In the genomic region with DNA sequence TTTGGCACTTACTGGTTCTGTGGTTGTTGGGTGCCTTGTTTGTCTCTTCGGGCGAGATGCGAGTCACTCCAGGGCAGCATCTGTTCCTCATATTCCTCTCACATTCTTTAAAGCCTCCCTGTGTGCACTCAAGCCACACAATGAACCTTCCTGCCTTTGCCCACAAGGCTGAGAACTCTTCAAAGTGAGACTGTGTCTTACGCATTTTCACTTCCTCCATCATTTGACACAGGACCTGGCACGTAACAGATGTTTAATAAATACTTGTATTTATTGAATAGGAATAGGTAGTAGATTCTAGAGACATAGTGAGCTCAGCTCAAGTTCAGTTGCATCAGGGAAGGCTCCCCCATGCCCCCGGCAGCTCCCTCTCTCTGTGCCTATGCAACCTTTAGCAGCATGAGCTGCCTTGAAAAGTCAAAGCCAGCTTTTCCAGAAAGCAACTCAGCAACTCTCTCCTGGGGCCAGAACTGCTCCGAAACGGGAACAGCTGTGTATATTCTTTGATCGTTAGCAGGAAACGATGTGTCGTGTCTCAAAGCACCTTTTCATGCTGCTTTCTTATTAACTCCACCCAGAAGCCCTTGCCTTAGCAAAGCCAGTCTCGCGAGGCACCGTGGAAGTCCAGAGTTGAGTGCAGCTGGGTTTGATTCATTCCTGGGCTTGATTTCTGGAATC, we compare ENCODE assay signal across 1 cellular context.
TF ChIP-seq lines count a peak whose summit lies in the region.

No MANE protein-coding gene starts in this region.

TF ChIP-seq in GM12878, 131 proteins besides CTCF, POLR2A, EP300 and RAD21 (continued from another document and continues in another):
- peak; percentile 91; the same call in 1 of the 2 replicates for TF ChIP-seq RCOR1 (conservative IDR thresholded peaks at IDR 0.05; ENCODE audit: low read depth, low read length)
- no peak for TF ChIP-seq RB1 (IDR thresholded peaks at IDR 0.05; ENCODE audit: borderline replicate concordance)
- TF ChIP-seq, protein P1, sequence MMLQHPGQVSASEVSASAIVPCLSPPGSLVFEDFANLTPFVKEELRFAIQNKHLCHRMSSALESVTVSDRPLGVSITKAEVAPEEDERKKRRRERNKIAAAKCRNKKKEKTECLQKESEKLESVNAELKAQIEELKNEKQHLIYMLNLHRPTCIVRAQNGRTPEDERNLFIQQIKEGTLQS (IDR thresholded peaks at IDR 0.05; ENCODE audit: borderline replicate concordance, extremely low read depth, low read depth, low read length): no peak
- no peak for TF ChIP-seq HDAC6 (IDR thresholded peaks at IDR 0.05; ENCODE audit: unreplicated experiment)
- no peak for TF ChIP-seq SMAD5 (IDR thresholded peaks at IDR 0.05; ENCODE audit: low read depth)
- no peak for TF ChIP-seq ESRRA (IDR thresholded peaks at IDR 0.05; ENCODE audit: low read length)
- peak; percentile 100 for TF ChIP-seq PAX5 (IDR thresholded peaks at IDR 0.05; ENCODE audit: borderline replicate concordance, low read depth, low read length)
- peak; percentile 77; the same call in 1 of the 2 replicates for TF ChIP-seq TCF7 (IDR thresholded peaks at IDR 0.05; ENCODE audit: borderline replicate concordance)
- TF ChIP-seq RUNX3 (IDR thresholded peaks at IDR 0.05; ENCODE audit: low read length): peak; percentile 94
- TF ChIP-seq CBX5 (IDR thresholded peaks at IDR 0.05; ENCODE audit: low read depth): peak; percentile 76; the same call in 1 of the 2 replicates
- TF ChIP-seq SPI1 (IDR thresholded peaks at IDR 0.05; ENCODE audit: borderline replicate concordance, insufficient read depth, low read depth, low read length): peak; percentile 96
- no peak for TF ChIP-seq SMARCA5 (IDR thresholded peaks at IDR 0.05)
- TF ChIP-seq CHD4 (IDR thresholded peaks at IDR 0.05): 0 out of 2 replicates have a peak, but pooled peaks have one; percentile 57
- TF ChIP-seq ZNF24 (IDR thresholded peaks at IDR 0.05): peak; percentile 79
- TF ChIP-seq CREB1 (IDR thresholded peaks at IDR 0.05; ENCODE audit: low read depth): peak; percentile 62; the same call in 1 of the 2 replicates
- no peak; the same call in 1 of the 2 replicates for TF ChIP-seq JUNB (IDR thresholded peaks at IDR 0.05)
- peak; percentile 82 for TF ChIP-seq SMAD1 (IDR thresholded peaks at IDR 0.05; ENCODE audit: low read depth, partially characterized antibody)
- peak; percentile 83 for TF ChIP-seq BMI1 (IDR thresholded peaks at IDR 0.05; ENCODE audit: borderline replicate concordance)
- TF ChIP-seq, protein P2, sequence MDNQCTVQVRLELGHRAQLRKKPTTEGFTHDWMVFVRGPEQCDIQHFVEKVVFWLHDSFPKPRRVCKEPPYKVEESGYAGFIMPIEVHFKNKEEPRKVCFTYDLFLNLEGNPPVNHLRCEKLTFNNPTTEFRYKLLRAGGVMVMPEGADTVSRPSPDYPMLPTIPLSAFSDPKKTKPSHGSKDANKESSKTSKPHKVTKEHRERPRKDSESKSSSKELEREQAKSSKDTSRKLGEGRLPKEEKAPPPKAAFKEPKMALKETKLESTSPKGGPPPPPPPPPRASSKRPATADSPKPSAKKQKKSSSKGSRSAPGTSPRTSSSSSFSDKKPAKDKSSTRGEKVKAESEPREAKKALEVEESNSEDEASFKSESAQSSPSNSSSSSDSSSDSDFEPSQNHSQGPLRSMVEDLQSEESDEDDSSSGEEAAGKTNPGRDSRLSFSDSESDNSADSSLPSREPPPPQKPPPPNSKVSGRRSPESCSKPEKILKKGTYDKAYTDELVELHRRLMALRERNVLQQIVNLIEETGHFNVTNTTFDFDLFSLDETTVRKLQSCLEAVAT (IDR thresholded peaks at IDR 0.05): peak; percentile 99
- no peak for TF ChIP-seq MYC (IDR thresholded peaks at IDR 0.05; ENCODE audit: insufficient read depth, insufficient read length, insufficient replicate concordance, low read length, severe bottlenecking)
- TF ChIP-seq BHLHE40 (IDR thresholded peaks at IDR 0.05; ENCODE audit: borderline replicate concordance in 1 of 2, low read depth in 2 of 2, low read length in 1 of 2): peak; percentile 74 to 76
- TF ChIP-seq CBX3 (IDR thresholded peaks at IDR 0.05; ENCODE audit: borderline replicate concordance, low read depth): no peak
- TF ChIP-seq RAD51 (IDR thresholded peaks at IDR 0.05): peak; percentile 56; the same call in 1 of the 2 replicates
- no peak for TF ChIP-seq HCFC1 (IDR thresholded peaks at IDR 0.05; ENCODE audit: low read length)
- TF ChIP-seq, protein P3, sequence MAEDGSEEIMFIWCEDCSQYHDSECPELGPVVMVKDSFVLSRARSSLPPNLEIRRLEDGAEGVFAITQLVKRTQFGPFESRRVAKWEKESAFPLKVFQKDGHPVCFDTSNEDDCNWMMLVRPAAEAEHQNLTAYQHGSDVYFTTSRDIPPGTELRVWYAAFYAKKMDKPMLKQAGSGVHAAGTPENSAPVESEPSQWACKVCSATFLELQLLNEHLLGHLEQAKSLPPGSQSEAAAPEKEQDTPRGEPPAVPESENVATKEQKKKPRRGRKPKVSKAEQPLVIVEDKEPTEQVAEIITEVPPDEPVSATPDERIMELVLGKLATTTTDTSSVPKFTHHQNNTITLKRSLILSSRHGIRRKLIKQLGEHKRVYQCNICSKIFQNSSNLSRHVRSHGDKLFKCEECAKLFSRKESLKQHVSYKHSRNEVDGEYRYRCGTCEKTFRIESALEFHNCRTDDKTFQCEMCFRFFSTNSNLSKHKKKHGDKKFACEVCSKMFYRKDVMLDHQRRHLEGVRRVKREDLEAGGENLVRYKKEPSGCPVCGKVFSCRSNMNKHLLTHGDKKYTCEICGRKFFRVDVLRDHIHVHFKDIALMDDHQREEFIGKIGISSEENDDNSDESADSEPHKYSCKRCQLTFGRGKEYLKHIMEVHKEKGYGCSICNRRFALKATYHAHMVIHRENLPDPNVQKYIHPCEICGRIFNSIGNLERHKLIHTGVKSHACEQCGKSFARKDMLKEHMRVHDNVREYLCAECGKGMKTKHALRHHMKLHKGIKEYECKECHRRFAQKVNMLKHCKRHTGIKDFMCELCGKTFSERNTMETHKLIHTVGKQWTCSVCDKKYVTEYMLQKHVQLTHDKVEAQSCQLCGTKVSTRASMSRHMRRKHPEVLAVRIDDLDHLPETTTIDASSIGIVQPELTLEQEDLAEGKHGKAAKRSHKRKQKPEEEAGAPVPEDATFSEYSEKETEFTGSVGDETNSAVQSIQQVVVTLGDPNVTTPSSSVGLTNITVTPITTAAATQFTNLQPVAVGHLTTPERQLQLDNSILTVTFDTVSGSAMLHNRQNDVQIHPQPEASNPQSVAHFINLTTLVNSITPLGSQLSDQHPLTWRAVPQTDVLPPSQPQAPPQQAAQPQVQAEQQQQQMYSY (CRISPR knock-in tag; IDR thresholded peaks at IDR 0.05): no peak
- peak; percentile 82; the same call in 1 of the 2 replicates for TF ChIP-seq BACH1 (IDR thresholded peaks at IDR 0.05; ENCODE audit: borderline replicate concordance)
- no peak; the same call in 1 of the 2 replicates for TF ChIP-seq PML (IDR thresholded peaks at IDR 0.05; ENCODE audit: low read length)
- no peak for TF ChIP-seq SUZ12 (IDR thresholded peaks at IDR 0.05; ENCODE audit: unreplicated experiment)
- TF ChIP-seq YBX1 (IDR thresholded peaks at IDR 0.05): no peak
- TF ChIP-seq, protein P4, sequence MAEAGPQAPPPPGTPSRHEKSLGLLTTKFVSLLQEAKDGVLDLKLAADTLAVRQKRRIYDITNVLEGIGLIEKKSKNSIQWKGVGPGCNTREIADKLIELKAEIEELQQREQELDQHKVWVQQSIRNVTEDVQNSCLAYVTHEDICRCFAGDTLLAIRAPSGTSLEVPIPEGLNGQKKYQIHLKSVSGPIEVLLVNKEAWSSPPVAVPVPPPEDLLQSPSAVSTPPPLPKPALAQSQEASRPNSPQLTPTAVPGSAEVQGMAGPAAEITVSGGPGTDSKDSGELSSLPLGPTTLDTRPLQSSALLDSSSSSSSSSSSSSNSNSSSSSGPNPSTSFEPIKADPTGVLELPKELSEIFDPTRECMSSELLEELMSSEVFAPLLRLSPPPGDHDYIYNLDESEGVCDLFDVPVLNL (IDR thresholded peaks at IDR 0.05; ENCODE audit: low read depth, low read length): no peak
- TF ChIP-seq NBN (IDR thresholded peaks at IDR 0.05): peak; percentile 84
- peak; percentile 93 for TF ChIP-seq NR2F1 (conservative IDR thresholded peaks at IDR 0.05)
- TF ChIP-seq, protein P5, sequence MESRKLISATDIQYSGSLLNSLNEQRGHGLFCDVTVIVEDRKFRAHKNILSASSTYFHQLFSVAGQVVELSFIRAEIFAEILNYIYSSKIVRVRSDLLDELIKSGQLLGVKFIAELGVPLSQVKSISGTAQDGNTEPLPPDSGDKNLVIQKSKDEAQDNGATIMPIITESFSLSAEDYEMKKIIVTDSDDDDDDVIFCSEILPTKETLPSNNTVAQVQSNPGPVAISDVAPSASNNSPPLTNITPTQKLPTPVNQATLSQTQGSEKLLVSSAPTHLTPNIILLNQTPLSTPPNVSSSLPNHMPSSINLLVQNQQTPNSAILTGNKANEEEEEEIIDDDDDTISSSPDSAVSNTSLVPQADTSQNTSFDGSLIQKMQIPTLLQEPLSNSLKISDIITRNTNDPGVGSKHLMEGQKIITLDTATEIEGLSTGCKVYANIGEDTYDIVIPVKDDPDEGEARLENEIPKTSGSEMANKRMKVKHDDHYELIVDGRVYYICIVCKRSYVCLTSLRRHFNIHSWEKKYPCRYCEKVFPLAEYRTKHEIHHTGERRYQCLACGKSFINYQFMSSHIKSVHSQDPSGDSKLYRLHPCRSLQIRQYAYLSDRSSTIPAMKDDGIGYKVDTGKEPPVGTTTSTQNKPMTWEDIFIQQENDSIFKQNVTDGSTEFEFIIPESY (IDR thresholded peaks at IDR 0.05): no peak
- TF ChIP-seq, protein P6, sequence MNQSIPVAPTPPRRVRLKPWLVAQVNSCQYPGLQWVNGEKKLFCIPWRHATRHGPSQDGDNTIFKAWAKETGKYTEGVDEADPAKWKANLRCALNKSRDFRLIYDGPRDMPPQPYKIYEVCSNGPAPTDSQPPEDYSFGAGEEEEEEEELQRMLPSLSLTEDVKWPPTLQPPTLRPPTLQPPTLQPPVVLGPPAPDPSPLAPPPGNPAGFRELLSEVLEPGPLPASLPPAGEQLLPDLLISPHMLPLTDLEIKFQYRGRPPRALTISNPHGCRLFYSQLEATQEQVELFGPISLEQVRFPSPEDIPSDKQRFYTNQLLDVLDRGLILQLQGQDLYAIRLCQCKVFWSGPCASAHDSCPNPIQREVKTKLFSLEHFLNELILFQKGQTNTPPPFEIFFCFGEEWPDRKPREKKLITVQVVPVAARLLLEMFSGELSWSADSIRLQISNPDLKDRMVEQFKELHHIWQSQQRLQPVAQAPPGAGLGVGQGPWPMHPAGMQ (IDR thresholded peaks at IDR 0.05; ENCODE audit: borderline replicate concordance): no peak
- TF ChIP-seq SRF (IDR thresholded peaks at IDR 0.05; ENCODE audit: low read depth in 2 of 2, low read length in 2 of 2): peak in 1 of 2 experiments; percentile 11; a peak in 1 of 4 replicates
- TF ChIP-seq KLF5 (IDR thresholded peaks at IDR 0.05; ENCODE audit: partially characterized antibody): peak; percentile 95
- no peak for TF ChIP-seq FOXK2 (IDR thresholded peaks at IDR 0.05)
- no peak for TF ChIP-seq NRF1 (conservative IDR thresholded peaks at IDR 0.05; ENCODE audit: low read depth, low read length)
- TF ChIP-seq, protein P7, sequence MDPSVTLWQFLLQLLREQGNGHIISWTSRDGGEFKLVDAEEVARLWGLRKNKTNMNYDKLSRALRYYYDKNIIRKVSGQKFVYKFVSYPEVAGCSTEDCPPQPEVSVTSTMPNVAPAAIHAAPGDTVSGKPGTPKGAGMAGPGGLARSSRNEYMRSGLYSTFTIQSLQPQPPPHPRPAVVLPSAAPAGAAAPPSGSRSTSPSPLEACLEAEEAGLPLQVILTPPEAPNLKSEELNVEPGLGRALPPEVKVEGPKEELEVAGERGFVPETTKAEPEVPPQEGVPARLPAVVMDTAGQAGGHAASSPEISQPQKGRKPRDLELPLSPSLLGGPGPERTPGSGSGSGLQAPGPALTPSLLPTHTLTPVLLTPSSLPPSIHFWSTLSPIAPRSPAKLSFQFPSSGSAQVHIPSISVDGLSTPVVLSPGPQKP (IDR thresholded peaks at IDR 0.05; ENCODE audit: low read depth, low read length): no peak
- TF ChIP-seq CREM (IDR thresholded peaks at IDR 0.05; ENCODE audit: low read depth): peak; percentile 87; the same call in 1 of the 2 replicates
- peak; percentile 95 for TF ChIP-seq NFIC (IDR thresholded peaks at IDR 0.05; ENCODE audit: low read depth, low read length)
- TF ChIP-seq DPF2 (IDR thresholded peaks at IDR 0.05): peak; percentile 97
- TF ChIP-seq, protein P8, sequence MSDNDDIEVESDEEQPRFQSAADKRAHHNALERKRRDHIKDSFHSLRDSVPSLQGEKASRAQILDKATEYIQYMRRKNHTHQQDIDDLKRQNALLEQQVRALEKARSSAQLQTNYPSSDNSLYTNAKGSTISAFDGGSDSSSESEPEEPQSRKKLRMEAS (IDR thresholded peaks at IDR 0.05; ENCODE audit: low read depth, low read length): peak; percentile 40
- TF ChIP-seq ETV6 (conservative IDR thresholded peaks at IDR 0.05 in 1 of 2, IDR thresholded peaks at IDR 0.05 in 1 of 2; ENCODE audit: borderline replicate concordance in 1 of 2, low read depth in 1 of 2): peak in 1 of 2 experiments; percentile 83; a peak in 2 of 4 replicates
- TF ChIP-seq NR2C1 (IDR thresholded peaks at IDR 0.05): no peak
- no peak for TF ChIP-seq SIN3A (IDR thresholded peaks at IDR 0.05; ENCODE audit: low read depth, low read length)
- no peak for TF ChIP-seq ZNF622 (IDR thresholded peaks at IDR 0.05)
- TF ChIP-seq, protein P9, sequence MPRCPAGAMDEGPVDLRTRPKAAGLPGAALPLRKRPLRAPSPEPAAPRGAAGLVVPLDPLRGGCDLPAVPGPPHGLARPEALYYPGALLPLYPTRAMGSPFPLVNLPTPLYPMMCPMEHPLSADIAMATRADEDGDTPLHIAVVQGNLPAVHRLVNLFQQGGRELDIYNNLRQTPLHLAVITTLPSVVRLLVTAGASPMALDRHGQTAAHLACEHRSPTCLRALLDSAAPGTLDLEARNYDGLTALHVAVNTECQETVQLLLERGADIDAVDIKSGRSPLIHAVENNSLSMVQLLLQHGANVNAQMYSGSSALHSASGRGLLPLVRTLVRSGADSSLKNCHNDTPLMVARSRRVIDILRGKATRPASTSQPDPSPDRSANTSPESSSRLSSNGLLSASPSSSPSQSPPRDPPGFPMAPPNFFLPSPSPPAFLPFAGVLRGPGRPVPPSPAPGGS (IDR thresholded peaks at IDR 0.05; ENCODE audit: borderline replicate concordance, insufficient read depth, low read depth, low read length, poor library complexity, severe bottlenecking): peak; percentile 64
- TF ChIP-seq TCF3 (IDR thresholded peaks at IDR 0.05; ENCODE audit: borderline replicate concordance, insufficient read depth, low read depth, low read length): peak; percentile 82; the same call in 1 of the 2 replicates
- peak; percentile 84 for TF ChIP-seq MEF2B (IDR thresholded peaks at IDR 0.05; ENCODE audit: partially characterized antibody, poor library complexity, severe bottlenecking)
- TF ChIP-seq, protein P10, sequence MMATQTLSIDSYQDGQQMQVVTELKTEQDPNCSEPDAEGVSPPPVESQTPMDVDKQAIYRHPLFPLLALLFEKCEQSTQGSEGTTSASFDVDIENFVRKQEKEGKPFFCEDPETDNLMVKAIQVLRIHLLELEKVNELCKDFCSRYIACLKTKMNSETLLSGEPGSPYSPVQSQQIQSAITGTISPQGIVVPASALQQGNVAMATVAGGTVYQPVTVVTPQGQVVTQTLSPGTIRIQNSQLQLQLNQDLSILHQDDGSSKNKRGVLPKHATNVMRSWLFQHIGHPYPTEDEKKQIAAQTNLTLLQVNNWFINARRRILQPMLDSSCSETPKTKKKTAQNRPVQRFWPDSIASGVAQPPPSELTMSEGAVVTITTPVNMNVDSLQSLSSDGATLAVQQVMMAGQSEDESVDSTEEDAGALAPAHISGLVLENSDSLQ (IDR thresholded peaks at IDR 0.05): peak; percentile 56; the same call in 1 of the 2 replicates
